ENCODE assay signal across 16 cellular contexts in genomic region chr21:36132691-36133090, GRCh38.
"Had no signal": no experiment of that assay in that cellular context is flagged by ENCODE, and none has a peak within 500 bp of the region (broad histone marks: within the 10 kb centered on the region; RNA-seq: fewer than 3 reads in every experiment).

No MANE protein-coding gene starts in this region.

- H3K4me3 ChIP-seq: adrenal gland, lung, prostate gland, spleen, stomach, testis had no signal

- H3K9me3 ChIP-seq: adrenal gland, prostate gland, spleen, stomach, testis had no signal

- H3K27ac ChIP-seq: adrenal gland, spleen, stomach, testis, WERI-Rb-1 had no signal

- ATAC-seq: activated CD4-positive, alpha-beta T cell treated with anti-CD3 and anti-CD28 coated beads for 36 hours; sciatic nerve; T-helper 17 cell had no signal

- H3K27me3 ChIP-seq: adrenal gland, testis had no signal

- H3K36me3 ChIP-seq: adrenal gland, prostate gland, spleen, stomach, WERI-Rb-1 had no signal

- DNase-seq: activated CD4-positive, alpha-beta memory T cell treated with anti-CD3 and anti-CD28 coated beads, Interleukin-2, amount 10 ng/mL, durations not matched to agents 7 days and 5 days; activated CD4-positive, alpha-beta T cell treated with anti-CD3 and anti-CD28 coated beads for 36 hours; activated T-cell treated with anti-CD3 and anti-CD28 coated beads, Interleukin-2, amount 50 U/mL, for 24 hours; foreskin fibroblast; midbrain; naive B cell; spleen; stimulated activated CD4-positive, alpha-beta T cell treated with anti-CD3 and anti-CD28 coated beads, Interleukin-1b, Interleukin-23, amount 100 ng/mL, for 48 hours; stomach; T-helper 17 cell; testis; WERI-Rb-1 had no signal
